ENCODE assay signal across 11 cellular contexts in the genomic region with DNA sequence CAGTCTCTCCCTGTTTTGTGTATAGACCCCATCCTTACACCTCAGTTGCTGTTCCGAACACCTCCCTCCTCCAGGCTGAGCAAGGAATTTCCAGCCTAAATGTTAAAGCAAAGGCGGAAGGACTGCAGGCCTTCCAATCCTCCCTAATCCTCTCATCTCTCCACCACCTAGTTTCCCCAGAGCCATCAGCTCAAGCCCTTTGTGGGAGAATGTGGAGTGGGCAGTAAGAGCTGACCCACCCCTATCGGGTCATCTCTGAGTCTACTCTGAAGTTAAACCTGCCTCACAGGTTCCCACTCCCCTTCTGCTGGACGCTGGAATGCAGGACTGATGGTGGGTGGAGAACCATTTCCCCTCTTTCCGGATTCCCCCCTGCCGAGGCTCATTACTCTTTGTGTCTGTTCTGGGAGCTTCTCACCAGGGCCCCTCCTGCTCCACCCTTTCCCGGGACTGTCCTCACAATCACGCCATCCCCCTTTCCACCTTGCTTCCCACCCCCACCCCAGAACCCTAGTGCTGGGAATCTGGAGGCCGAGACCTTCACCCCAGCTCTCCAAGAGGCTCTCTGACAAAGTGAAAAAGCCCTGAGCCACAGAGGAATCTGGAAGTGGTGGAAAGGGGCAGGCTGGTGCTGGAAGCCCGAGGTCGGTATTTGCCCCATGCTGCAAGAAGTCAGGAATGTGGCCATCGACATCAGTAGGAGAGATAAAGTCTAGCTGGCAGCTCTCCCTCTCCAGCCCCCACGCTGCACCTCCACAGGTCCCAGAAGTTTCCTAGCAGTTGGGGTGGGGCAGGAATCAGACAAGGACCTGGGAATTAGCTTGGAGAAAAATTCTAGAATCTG. TPM values are rescaled to one million over a fixed set of nuclear protein-coding genes. Genes with fewer than 3 reads are reported as not detected.
DNase-seq lines count a peak whose midpoint lies in the region; ATAC-seq, FAIRE-seq and TF ChIP-seq lines count a peak whose summit lies in the region.
"Had no signal": no experiment of that assay in that cellular context is flagged by ENCODE, and none has a peak within 500 bp of the region (broad histone marks: within the 10 kb centered on the region; RNA-seq: fewer than 3 reads in every experiment).

No MANE protein-coding gene starts in this region.

- H3K4me3 Mint-ChIP-seq in CD4-positive, alpha-beta memory T cell: no peak overlapping the region

- H3K36me3 Mint-ChIP-seq in CD4-positive, alpha-beta memory T cell: no peaks in the 10 kb centered on the region
- H3K36me3 Mint-ChIP-seq: naive thymus-derived CD8-positive, alpha-beta T cell had no signal

- TF ChIP-seq POLR2A in GM18505 (IDR thresholded peaks at IDR 0.05; ENCODE audit: borderline replicate concordance, extremely low read depth, insufficient read depth, insufficient read length): no peak

- no peak for FAIRE-seq in GM19239 (lab: Jason Lieb, UNC)

- intact Hi-C loops in colonic mucosa (cut with DNase I): no loop called here
- intact Hi-C loops in CD4-positive, alpha-beta memory T cell (cut with micrococcal nuclease): no loop called here

- H3K4me1 Mint-ChIP-seq in CD4-positive, alpha-beta memory T cell: peaks cover 2 to 19% (median 11%) of the 10 kb centered on the region in 4 donors

- no peaks in the 10 kb centered on the region for H3K9me3 Mint-ChIP-seq in CD4-positive, alpha-beta memory T cell
- H3K9me3 Mint-ChIP-seq: naive thymus-derived CD8-positive, alpha-beta T cell had no signal

- POLR2A ChIA-PET in AG04449 (lab: Yijun Ruan, JAX): interaction anchor here (1.4 to 1.9 kb wide), 3 partner anchors 11 to 21 kb away, joined by 5 to 9 read pairs (median 8); no protein-coding TSS in a partner anchor
- POLR2A ChIA-PET in CD4-positive, alpha-beta memory T cell (lab: Charles Lee; ENCODE audit: partially characterized antibody): no interaction called here

- CTCF ChIA-PET in AG04449 (lab: Yijun Ruan, JAX): interaction anchor here (0.8 to 9.5 kb wide), 10 partner anchors 8 to 66 kb away, joined by 3 to 71 read pairs (median 4); no protein-coding TSS in a partner anchor
- CTCF ChIA-PET in CD4-positive, alpha-beta memory T cell (lab: Charles Lee; ENCODE audit: partially characterized antibody): interaction anchor here (1.1 to 1.4 kb wide), 2 partner anchors 35 to 60 kb away, joined by 3 to 7 read pairs; no protein-coding TSS in a partner anchor

- TF ChIP-seq RAD21 in Ishikawa (IDR thresholded peaks at IDR 0.05; ENCODE audit: low read depth): peak; percentile 7

- H3K27me3 ChIP-seq in colonic mucosa: no peaks in the 10 kb centered on the region
- H3K27me3 ChIP-seq in lung (ENCODE audit: control insufficient read depth, insufficient read depth): no peaks in the 10 kb centered on the region
- H3K27me3 ChIP-seq in CD4-positive, alpha-beta memory T cell (ENCODE audit: insufficient read depth, low read length): no peaks in the 10 kb centered on the region

- peak; percentile 96 for TF ChIP-seq EP300 in Ishikawa (IDR thresholded peaks at IDR 0.05; ENCODE audit: borderline replicate concordance)

- H3K4me1 ChIP-seq in colonic mucosa: no peaks in the 10 kb centered on the region
- H3K4me1 ChIP-seq in lung (ENCODE audit: control insufficient read depth in 2 of 2, insufficient read depth in 2 of 2, low read length in 2 of 2): no peaks in the 10 kb centered on the region
- peaks cover 8% of the 10 kb centered on the region for H3K4me1 ChIP-seq in CD4-positive, alpha-beta memory T cell (ENCODE audit: insufficient read depth, low read length)
- H3K4me1 ChIP-seq: BLaER1 treated with 17β-estradiol and CSF1 and Interleukin-3, amounts not matched to agents 10 nM and 100 nM had no signal

- DNase-seq in AG04449 (ENCODE audit: low read depth, low spot score): peak; percentile 52
- DNase-seq in colonic mucosa: peak; percentile 65
- DNase-seq in lung (ENCODE audit: low spot score): peak; percentile 59
- no peak for DNase-seq in GM19239 (ENCODE audit: insufficient read length, low spot score)
- no peak for DNase-seq in CD4-positive, alpha-beta memory T cell
- DNase-seq: naive thymus-derived CD8-positive, alpha-beta T cell had no signal

- H3K9ac ChIP-seq in colonic mucosa (ENCODE audit: low read depth in 2 of 2, low read length in 2 of 2): peak overlapping the region in 1 of 2 donors; percentile 49
- H3K9ac ChIP-seq: BLaER1 treated with 17β-estradiol and CSF1 and Interleukin-3, amounts not matched to agents 10 nM and 100 nM had no signal

- H3K27ac ChIP-seq in colonic mucosa: no peak overlapping the region
- H3K27ac ChIP-seq in lung (ENCODE audit: low read depth in 1 of 2, low read length in 1 of 2): peak overlapping the region in 1 of 2 donors; percentile 50
- H3K27ac ChIP-seq in CD4-positive, alpha-beta memory T cell (ENCODE audit: low read depth, low read length): no peak overlapping the region
- H3K27ac ChIP-seq: BLaER1 treated with 17β-estradiol and CSF1 and Interleukin-3, amounts not matched to agents 10 nM and 100 nM had no signal

- WGBS in lung, 2 donors: 54 to 75% methylated on average over 13 of the region's 13 CpGs

- H3K9me3 ChIP-seq in colonic mucosa (no peaks in the 10 kb centered on the region), lung (ENCODE audit: control insufficient read depth in 2 of 2, insufficient read depth in 1 of 2, low read length in 1 of 2) (no peaks in the 10 kb centered on the region)
- H3K9me3 ChIP-seq in CD4-positive, alpha-beta memory T cell (ENCODE audit: control insufficient read depth in 1 of 2, low read length in 2 of 2): no peaks in the 10 kb centered on the region

- H3K4me3 ChIP-seq in AG04449 (ENCODE audit: low read depth, low read length) (peak overlapping the region; percentile 15), colonic mucosa (no peak overlapping the region), lung (no peak overlapping the region)
- no peak overlapping the region for H3K4me3 ChIP-seq in CD4-positive, alpha-beta memory T cell (ENCODE audit: low read length in 2 of 2)
- H3K4me3 ChIP-seq: BLaER1 treated with 17β-estradiol and CSF1 and Interleukin-3, amounts not matched to agents 10 nM and 100 nM had no signal

- peak; percentile 12 for ATAC-seq in lung (ENCODE audit: insufficient read depth, low FRiP score)
- ATAC-seq in GM18505 (IDR thresholded peaks at IDR 0.05; ENCODE audit: unreplicated experiment): no peak
- ATAC-seq in HG03139 (IDR thresholded peaks at IDR 0.05; ENCODE audit: unreplicated experiment): no peak
- ATAC-seq: naive thymus-derived CD8-positive, alpha-beta T cell had no signal

- H3K27ac Mint-ChIP-seq in CD4-positive, alpha-beta memory T cell: peak overlapping the region in 2 of 7 donors; percentile 49 to 68

- TF ChIP-seq CTCF in AG04449 (IDR thresholded peaks at IDR 0.05; ENCODE audit: insufficient read depth, low read length, missing control alignments): no peak
- TF ChIP-seq CTCF in colonic mucosa (IDR thresholded peaks at IDR 0.05): no peak
- no peak for TF ChIP-seq CTCF in lung (IDR thresholded peaks at IDR 0.05; ENCODE audit: control extremely low read depth, extremely low read depth)

- no peaks in the 10 kb centered on the region for H3K36me3 ChIP-seq in colonic mucosa
- H3K36me3 ChIP-seq in lung (ENCODE audit: control insufficient read depth in 2 of 2, insufficient read depth in 2 of 2, low read length in 2 of 2): no peaks in the 10 kb centered on the region
- H3K36me3 ChIP-seq in CD4-positive, alpha-beta memory T cell (ENCODE audit: insufficient read depth, low read length): no peaks in the 10 kb centered on the region
- H3K36me3 ChIP-seq: BLaER1 treated with 17β-estradiol and CSF1 and Interleukin-3, amounts not matched to agents 10 nM and 100 nM had no signal

- H3K27me3 Mint-ChIP-seq in CD4-positive, alpha-beta memory T cell: peaks cover 4 to 6% of the 10 kb centered on the region in 2 donors

TF ChIP-seq in Ishikawa, 13 proteins besides CTCF, POLR2A, EP300 and RAD21 (continues in another document):
- TF ChIP-seq YY1 (IDR thresholded peaks at IDR 0.05; ENCODE audit: low read depth) (peak; percentile 74), ZBTB7A (IDR thresholded peaks at IDR 0.05; ENCODE audit: low read depth) (no peak; the same call in none of the 2 replicates), TCF12 (IDR thresholded peaks at IDR 0.05; ENCODE audit: low read depth) (peak; percentile 98), TAF1 (IDR thresholded peaks at IDR 0.05; ENCODE audit: low read depth) (peak; percentile 65; the same call in 1 of the 2 replicates), FOXM1 (IDR thresholded peaks at IDR 0.05; ENCODE audit: borderline replicate concordance, low read depth) (peak; percentile 95), CREB1 (IDR thresholded peaks at IDR 0.05; ENCODE audit: low read depth) (peak; percentile 44; the same call in 1 of the 2 replicates), TEAD4 (IDR thresholded peaks at IDR 0.05) (peak; percentile 97), EGR1 (IDR thresholded peaks at IDR 0.05) (peak; percentile 84), NFIC (IDR thresholded peaks at IDR 0.05) (peak; percentile 85), CEBPB (IDR thresholded peaks at IDR 0.05) (no peak)
- TF ChIP-seq, protein P1, sequence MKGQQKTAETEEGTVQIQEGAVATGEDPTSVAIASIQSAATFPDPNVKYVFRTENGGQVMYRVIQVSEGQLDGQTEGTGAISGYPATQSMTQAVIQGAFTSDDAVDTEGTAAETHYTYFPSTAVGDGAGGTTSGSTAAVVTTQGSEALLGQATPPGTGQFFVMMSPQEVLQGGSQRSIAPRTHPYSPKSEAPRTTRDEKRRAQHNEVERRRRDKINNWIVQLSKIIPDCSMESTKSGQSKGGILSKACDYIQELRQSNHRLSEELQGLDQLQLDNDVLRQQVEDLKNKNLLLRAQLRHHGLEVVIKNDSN (IDR thresholded peaks at IDR 0.05): 0 out of 2 replicates have a peak, but pooled peaks have one; percentile 5
- TF ChIP-seq, protein P2, sequence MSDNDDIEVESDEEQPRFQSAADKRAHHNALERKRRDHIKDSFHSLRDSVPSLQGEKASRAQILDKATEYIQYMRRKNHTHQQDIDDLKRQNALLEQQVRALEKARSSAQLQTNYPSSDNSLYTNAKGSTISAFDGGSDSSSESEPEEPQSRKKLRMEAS (IDR thresholded peaks at IDR 0.05): 0 out of 2 replicates have a peak, but pooled peaks have one; percentile 46

RNA-seq across cellular contexts. Expression of a gene that starts 3.3 kb away (rescaled TPM):
- total RNA-seq in colonic mucosa (1,000 to 10,000 TPM; 1,068 to 1,487 TPM), lung (100 to 1,000 TPM; 165 to 434 TPM)
- 100 to 1,000 TPM; 358 to 571 TPM for polyA plus RNA-seq in lung
- total RNA-seq in CD4-positive, alpha-beta memory T cell: 1 to 10 TPM; 7.4 TPM
- polyA plus RNA-seq in CD4-positive, alpha-beta memory T cell: 1 to 10 TPM; 4.2 to 6.2 TPM

RNA-seq across cellular contexts. Expression of a gene that starts 40.7 kb away (rescaled TPM):
- 1,000 to 10,000 TPM; 4,207 to 4,597 TPM for total RNA-seq in colonic mucosa
- total RNA-seq in lung: 100 to 1,000 TPM; 150 to 639 TPM
- 100 to 1,000 TPM; 425 to 538 TPM for polyA plus RNA-seq in lung
- under 1 TPM; 0.29 to 0.91 TPM for total RNA-seq in CD4-positive, alpha-beta memory T cell
- 1 to 10 TPM in 1 of 2 donors, under 1 TPM in 1; 0.36 to 1.1 TPM for polyA plus RNA-seq in CD4-positive, alpha-beta memory T cell
- total RNA-seq: SK-MEL-5 had no signal
- polyA plus RNA-seq: naive thymus-derived CD8-positive, alpha-beta T cell had no signal

Comparison
In these comparisons a context has a peak if more than half of its experiments do, and no peak if none do; other contexts are left out.
1. DNase-seq: peak in AG04449 (single experiment), colonic mucosa (single experiment) and lung (single experiment); none in GM19239 (single experiment) and CD4-positive, alpha-beta memory T cell (0 of 5).
2. RNA of a gene that starts 3.3 kb away (total RNA-seq): 1,068 to 1,487 TPM in colonic mucosa and 165 to 434 TPM in lung; 7.4 TPM in CD4-positive, alpha-beta memory T cell; every median in the first group is over 10 times any median in the second.
3. RNA of a gene that starts 40.7 kb away (total RNA-seq): 4,207 to 4,597 TPM in colonic mucosa and 150 to 639 TPM in lung; 0.29 to 0.91 TPM in CD4-positive, alpha-beta memory T cell; every median in the first group is over 10 times any median in the second.